ENCODE assay signal across 8 cellular contexts in genomic region chr7:74083928-74084721, GRCh38. TPM values are rescaled to one million over a fixed set of nuclear protein-coding genes. Genes with fewer than 3 reads are reported as not detected.
A peak's percentile ranks its signal among the peaks of the same experiment; 100 is the strongest.
DNase-seq lines count a peak whose midpoint lies in the region; ATAC-seq and TF ChIP-seq lines count a peak whose summit lies in the region.

No MANE protein-coding gene starts in this region.

- intact Hi-C loops in dorsolateral prefrontal cortex (cut with DNase I), result loop anchor here (5.0 kb wide), 1 partner anchor 88 kb away; the partner anchor contains the start of gene EIF4H (in 2 of the 2)

- peak overlapping the region; percentile 67 for H3K9ac ChIP-seq in DND-41 (ENCODE audit: low read depth, low read length)
- H3K9ac ChIP-seq in HUES64 (ENCODE audit: low read depth, low read length), result peak overlapping the region; percentile 45
- peak overlapping the region; percentile 72 for H3K9ac ChIP-seq in SU-DHL-6 (ENCODE audit: low read length)

- H3K4me1 ChIP-seq in DND-41 (ENCODE audit: insufficient read depth, low read length) (peaks cover 21% of the 10 kb centered on the region), HUES64 (ENCODE audit: insufficient read depth, low read length) (peaks cover 5% of the 10 kb centered on the region; the same call in 1 of the 2 replicates), suprapubic skin (peaks cover 25% of the 10 kb centered on the region)

- peak overlapping the region; percentile 60 to 65; a peak in 3 of 4 replicates for H3K4me3 ChIP-seq in DND-41 (ENCODE audit: low read depth in 1 of 2, low read length in 2 of 2)
- peak overlapping the region; percentile 69 for H3K4me3 ChIP-seq in HUES64 (ENCODE audit: low read length)
- H3K4me3 ChIP-seq in SU-DHL-6 (ENCODE audit: insufficient read depth, low read length, poor library complexity, severe bottlenecking), result peak overlapping the region; percentile 73
- H3K4me3 ChIP-seq in dorsolateral prefrontal cortex, result peak overlapping the region; percentile 43 to 86 (median 74)
- peak overlapping the region; percentile 83 for H3K4me3 ChIP-seq in suprapubic skin

- H3K27me3 ChIP-seq in DND-41 (ENCODE audit: insufficient read depth, low read length, poor library complexity) (no peaks in the 10 kb centered on the region), HUES64 (ENCODE audit: insufficient read depth, low read length) (no peaks in the 10 kb centered on the region), SU-DHL-6 (ENCODE audit: low read length) (no peaks in the 10 kb centered on the region), dorsolateral prefrontal cortex (no peaks in the 10 kb centered on the region), suprapubic skin (no peaks in the 10 kb centered on the region)

- H4K20me1 ChIP-seq in DND-41 (ENCODE audit: insufficient read depth, low read length) (no peaks in the 10 kb centered on the region), SU-DHL-6 (ENCODE audit: low read depth, low read length) (no peaks in the 10 kb centered on the region)

- H3K27ac ChIP-seq in DND-41 (ENCODE audit: low read length) (peak overlapping the region; percentile 33; the same call in 1 of the 2 replicates), HUES64 (ENCODE audit: low read depth, low read length) (peak overlapping the region; percentile 9), SU-DHL-6 (ENCODE audit: low read depth, low read length) (no peak overlapping the region), dorsolateral prefrontal cortex (peak overlapping the region in 44 of 59 donors; percentile 2 to 82 (median 44)), suprapubic skin (peak overlapping the region; percentile 79)

- no peak for TF ChIP-seq POLR2A in suprapubic skin (IDR thresholded peaks at IDR 0.05)

- WGBS in HUES64, result 1% methylated on average over 60 of the region's 61 CpGs
- 5% methylated on average over 15 of the region's 61 CpGs for WGBS in suprapubic skin

- H3K4me2 ChIP-seq in DND-41 (ENCODE audit: insufficient read depth, low read length), result peak overlapping the region; percentile 92
- H3K4me2 ChIP-seq in SU-DHL-6 (ENCODE audit: low read depth, low read length, poor library complexity, severe bottlenecking), result peak overlapping the region; percentile 93

- TF ChIP-seq EP300 in suprapubic skin (IDR thresholded peaks at IDR 0.05), result no peak

- peak overlapping the region; percentile 60 for H2AFZ ChIP-seq in DND-41 (ENCODE audit: low read depth, low read length)
- H2AFZ ChIP-seq in SU-DHL-6 (ENCODE audit: low read depth, low read length, severe bottlenecking), result peak overlapping the region; percentile 77

- H3K36me3 ChIP-seq in DND-41 (ENCODE audit: insufficient read depth, low read length), result peaks cover 9% of the 10 kb centered on the region
- peaks cover 27% of the 10 kb centered on the region for H3K36me3 ChIP-seq in HUES64 (ENCODE audit: insufficient read depth, low read length)
- no peaks in the 10 kb centered on the region for H3K36me3 ChIP-seq in SU-DHL-6 (ENCODE audit: low read length)
- peaks cover 3% of the 10 kb centered on the region for H3K36me3 ChIP-seq in suprapubic skin

- TF ChIP-seq CTCF in DND-41 (IDR thresholded peaks at IDR 0.05; ENCODE audit: borderline replicate concordance, extremely low read depth, low read length, poor library complexity, severe bottlenecking), result no peak
- no peak for TF ChIP-seq CTCF in SU-DHL-6 (IDR thresholded peaks at IDR 0.05; ENCODE audit: insufficient read depth, low read length, poor library complexity, severe bottlenecking)
- TF ChIP-seq CTCF in dorsolateral prefrontal cortex (IDR thresholded peaks at IDR 0.05 in 54 of 56, conservative IDR thresholded peaks at IDR 0.05 in 2 of 56; ENCODE audit: low read depth in 1 of 56, partially characterized antibody in 56 of 56), result no peak
- TF ChIP-seq CTCF in suprapubic skin (IDR thresholded peaks at IDR 0.05), result no peak

- DNase-seq in DND-41 (peak; percentile 32), dorsolateral prefrontal cortex (peak in 2 of 10 donors; percentile 25 to 34), lung microvascular endothelial cell (ENCODE audit: low read depth in 2 of 2) (peak; percentile 33 to 46), suprapubic skin (ENCODE audit: low spot score in 2 of 2) (peak in 1 of 2 donors; percentile 80), NCI-H2107 (lab: John Stamatoyannopoulos, UW) (no peak)

- H3K9me3 ChIP-seq in DND-41 (ENCODE audit: insufficient read depth, low read length, severe bottlenecking) (no peaks in the 10 kb centered on the region), HUES64 (ENCODE audit: insufficient read depth, low read depth, low read length) (no peaks in the 10 kb centered on the region), SU-DHL-6 (ENCODE audit: insufficient read depth, low read length) (no peaks in the 10 kb centered on the region), suprapubic skin (no peaks in the 10 kb centered on the region)

- H3K9me2 ChIP-seq in SU-DHL-6 (replicated peaks; ENCODE audit: insufficient read depth, low read length), result no peaks in the 10 kb centered on the region

- H3K79me2 ChIP-seq in DND-41 (ENCODE audit: insufficient read depth, low read length), result peaks cover 9% of the 10 kb centered on the region; the same call in 1 of the 2 replicates
- H3K79me2 ChIP-seq in SU-DHL-6 (ENCODE audit: insufficient read depth, low read length), result no peaks in the 10 kb centered on the region

- ATAC-seq in DND-41 (ENCODE audit: insufficient read depth, low read depth) (peak; percentile 60), GM21528 (IDR thresholded peaks at IDR 0.05; ENCODE audit: low FRiP score, unreplicated experiment) (peak; percentile 41)

- no peaks in the 10 kb centered on the region for H3F3A ChIP-seq in SU-DHL-6 (ENCODE audit: insufficient read depth)

RNA-seq across cellular contexts. Expression of gene LIMK1, which starts 0.5 kb away (rescaled TPM):
- 46.1 TPM for polyA plus RNA-seq in HUES64 (2013, experiment 1 of 2)
- 54.0 TPM for polyA plus RNA-seq in HUES64 (2013, experiment 2 of 2)
- 100 to 1,000 TPM in 79 of 120 experiments, 10 to 100 TPM in 41; 39.1 to 162 (median 111) TPM for total RNA-seq in dorsolateral prefrontal cortex
- 12.9 and 13.7 TPM in 2 replicates for total RNA-seq in lung microvascular endothelial cell
- total RNA-seq in suprapubic skin, result 10 to 100 TPM; 12.8 to 21.5 (median 17.2) TPM

RNA-seq across cellular contexts. Expression of gene ELN, which starts 56.2 kb away (rescaled TPM):
- polyA plus RNA-seq in HUES64 (2013, experiment 1 of 2), result 1.7 TPM
- polyA plus RNA-seq in HUES64 (2013, experiment 2 of 2), result 2.5 TPM
- total RNA-seq in dorsolateral prefrontal cortex (10 to 100 TPM in 117 of 120 experiments, 1 to 10 TPM in 3; 8.1 to 58.9 (median 19.5) TPM), lung microvascular endothelial cell (4.6 and 15.5 TPM in 2 replicates), suprapubic skin (10 to 100 TPM in 3 of 4 donors, 1 to 10 TPM in 1; 7.7 to 30.7 (median 25.1) TPM)
